In the genomic region with DNA sequence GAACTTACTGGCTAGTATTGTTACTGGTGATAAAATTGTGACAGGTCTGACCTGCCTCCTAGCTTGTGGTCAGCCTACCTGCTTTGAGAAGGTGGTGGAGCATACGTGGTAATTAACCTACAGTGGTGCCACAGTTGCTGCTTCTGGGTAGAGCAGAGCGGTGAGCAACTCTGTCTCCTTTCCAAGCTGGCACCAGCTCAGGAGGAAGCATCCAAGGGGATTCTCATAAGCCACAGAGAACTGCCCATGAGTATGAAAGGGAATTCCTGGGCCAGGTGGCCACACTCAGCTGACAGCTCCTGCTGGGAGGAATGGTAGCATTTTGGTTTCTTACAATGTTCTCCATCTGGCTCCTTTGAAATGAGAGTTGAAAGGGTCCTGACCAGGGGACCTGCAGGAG, we compare ENCODE assay signal across 17 cellular contexts. TPM values are rescaled to one million over a fixed set of nuclear protein-coding genes. Genes with fewer than 3 reads are reported as not detected.
DNase-seq lines count a peak whose midpoint lies in the region; ATAC-seq and TF ChIP-seq lines count a peak whose summit lies in the region.
"Had no signal": no experiment of that assay in that cellular context is flagged by ENCODE, and none has a peak within 500 bp of the region (broad histone marks: within the 10 kb centered on the region; RNA-seq: fewer than 3 reads in every experiment).

No MANE protein-coding gene starts in this region.

- H3K4me1 Mint-ChIP-seq in effector memory CD8-positive, alpha-beta T cell (ENCODE audit: low read depth in 2 of 2): peaks cover 71 to 74% of the 10 kb centered on the region in 2 donors
- H3K4me1 Mint-ChIP-seq in natural killer cell: peaks cover 79 to 88% of the 10 kb centered on the region in 2 donors

- peaks cover 99% of the 10 kb centered on the region for H3K4me1 ChIP-seq in left ventricle myocardium inferior
- peaks cover 31 to 37% of the 10 kb centered on the region in 2 donors for H3K4me1 ChIP-seq in uterus

- H3K27me3 ChIP-seq in left ventricle myocardium inferior (ENCODE audit: low read depth) (no peaks in the 10 kb centered on the region), uterus (no peaks in the 10 kb centered on the region)

- TF ChIP-seq POLR2A in uterus (IDR thresholded peaks at IDR 0.05): no peak

- no peaks in the 10 kb centered on the region for H3K27me3 Mint-ChIP-seq in effector memory CD8-positive, alpha-beta T cell
- H3K27me3 Mint-ChIP-seq in natural killer cell (ENCODE audit: low read depth in 2 of 2): no peaks in the 10 kb centered on the region
- H3K27me3 Mint-ChIP-seq: type B pancreatic cell had no signal

- no peak for DNase-seq in left ventricle myocardium inferior
- no peak for DNase-seq in Right ventricle myocardium inferior (ENCODE audit: missing footprints)
- DNase-seq in effector memory CD8-positive, alpha-beta T cell: no peak
- no peak for DNase-seq in natural killer cell
- DNase-seq in uterus: peak in 1 of 2 donors; percentile 60
- DNase-seq in NOMO-1 (lab: John Stamatoyannopoulos, UW; ENCODE audit: unreplicated experiment in 2 of 2): no peak
- no peak for DNase-seq in RPMI8226
- DNase-seq in NCI-H345 treated with DMSO at 0.1 percent for 48 hours (lab: John Stamatoyannopoulos, UW; ENCODE audit: unreplicated experiment): no peak
- DNase-seq: activated CD4-positive, alpha-beta T cell treated with anti-CD3 and anti-CD28 coated beads for 1 hour; activated T-cell treated with anti-CD3 and anti-CD28 coated beads, Interleukin-2, amount 50 U/mL, for 4 hours; amygdala; DMS53; kidney; NCI-H2171; SW 1271 had no signal

- H3K4me3 ChIP-seq in left ventricle myocardium inferior: no peak overlapping the region
- no peak overlapping the region for H3K4me3 ChIP-seq in uterus

- H3K4me3 Mint-ChIP-seq in effector memory CD8-positive, alpha-beta T cell: peak overlapping the region in 1 of 2 donors; percentile 12
- peak overlapping the region; percentile 41 for H3K4me3 Mint-ChIP-seq in natural killer cell
- H3K4me3 Mint-ChIP-seq: activated T-cell treated with anti-CD3 and anti-CD28 coated beads, Interleukin-2, amount 50 U/mL, for 4 hours; neural crest cell; type B pancreatic cell had no signal

- no peaks in the 10 kb centered on the region for H3K36me3 ChIP-seq in left ventricle myocardium inferior
- H3K36me3 ChIP-seq in uterus: no peaks in the 10 kb centered on the region

- TF ChIP-seq CTCF in left ventricle myocardium inferior (IDR thresholded peaks at IDR 0.05; ENCODE audit: borderline replicate concordance) (no peak), natural killer cell (IDR thresholded peaks at IDR 0.05) (no peak), uterus (IDR thresholded peaks at IDR 0.05) (no peak)

- intact Hi-C loops in left ventricle myocardium inferior (cut with micrococcal nuclease): no loop called here
- intact Hi-C loops in Right ventricle myocardium inferior (cut with DNase I): loop anchor here (10.0 kb wide), 1 partner anchor 1839 kb away; a partner anchor contains a TSS
- intact Hi-C loops in natural killer cell (cut with micrococcal nuclease): no loop called here
- intact Hi-C loops in uterus (cut with DNase I; ENCODE audit: low total_unique reads): no loop called here

- H3K27ac Mint-ChIP-seq in effector memory CD8-positive, alpha-beta T cell: peak overlapping the region; percentile 27 to 95
- peak overlapping the region; percentile 89 to 93 for H3K27ac Mint-ChIP-seq in natural killer cell

- ATAC-seq in Right ventricle myocardium inferior (no peak), natural killer cell (no peak)
- ATAC-seq in effector memory CD8-positive, alpha-beta T cell (replicated peaks): no peak
- ATAC-seq: activated T-cell treated with anti-CD3 and anti-CD28 coated beads, Interleukin-2, amount 50 U/mL, for 4 hours had no signal

- H3K9me3 ChIP-seq in left ventricle myocardium inferior (replicated peaks): no peaks in the 10 kb centered on the region
- H3K9me3 ChIP-seq in uterus: no peaks in the 10 kb centered on the region

- peak overlapping the region; percentile 76 for H3K27ac ChIP-seq in left ventricle myocardium inferior (replicated peaks)
- peak overlapping the region; percentile 88 to 94 for H3K27ac ChIP-seq in uterus

- H3K36me3 Mint-ChIP-seq in effector memory CD8-positive, alpha-beta T cell (ENCODE audit: insufficient read depth): peaks cover 10% of the 10 kb centered on the region
- no peaks in the 10 kb centered on the region for H3K36me3 Mint-ChIP-seq in natural killer cell

- H3K9me3 Mint-ChIP-seq in effector memory CD8-positive, alpha-beta T cell: no peaks in the 10 kb centered on the region
- no peaks in the 10 kb centered on the region for H3K9me3 Mint-ChIP-seq in natural killer cell
- H3K9me3 Mint-ChIP-seq: activated T-cell treated with anti-CD3 and anti-CD28 coated beads, Interleukin-2, amount 50 U/mL, for 4 hours; neural crest cell; type B pancreatic cell had no signal

RNA-seq across cellular contexts. Expression of a gene that starts 39.4 kb away (rescaled TPM):
- total RNA-seq in left ventricle myocardium inferior: 97.7 TPM
- 87.1 TPM for total RNA-seq in Right ventricle myocardium inferior
- 100 to 1,000 TPM; 175 to 235 (median 196) TPM for total RNA-seq in natural killer cell
- 100 to 1,000 TPM in 3 of 4 donors, 10 to 100 TPM in 1; 82.6 to 464 (median 215) TPM for total RNA-seq in uterus
